8 cellular contexts compared by ENCODE assay signal in genomic region chr4:151408630-151409469, GRCh38. TPM values are rescaled to one million over a fixed set of nuclear protein-coding genes. Genes with fewer than 3 reads are reported as not detected.
DNase-seq lines count a peak whose midpoint lies in the region; ATAC-seq and TF ChIP-seq lines count a peak whose summit lies in the region.

TSS of gene FHIP1A (plus strand) at chr4:151409176. CDS start at chr4:151566260, 157,084 bp downstream.

- DNase-seq in NCI-H187 (lab: John Stamatoyannopoulos, UW) (peak; percentile 25 to 81), NCI-H187 treated with DMSO at 0.1 percent for 48 hours (lab: John Stamatoyannopoulos, UW) (no peak), NCI-H1930 (lab: John Stamatoyannopoulos, UW) (peak; percentile 67 to 87), chondrocyte (ENCODE audit: low spot score) (peak; percentile 90), left colon (peak; percentile 88 to 92)
- peak; percentile 68 for DNase-seq in activated CD4-positive, CD25-positive, alpha-beta regulatory T cell treated with anti-CD3 and anti-CD28 coated beads, Interleukin-2, amount 50 U/mL, for 72 hours
- peak; percentile 86 for DNase-seq in stimulated activated CD4-positive, alpha-beta T cell treated with anti-CD3 and anti-CD28 coated beads, Interleukin-2, amount 100 ng/mL, for 4 hours (ENCODE audit: low read depth)

- peak within 1 kb of the TSS; percentile 84 for H3K27ac Mint-ChIP-seq in chondrocyte (ENCODE audit: unreplicated experiment)

- H3K27me3 Mint-ChIP-seq in chondrocyte (ENCODE audit: low read depth) = no peaks in the 10 kb centered on the region

- H3K9me3 Mint-ChIP-seq in chondrocyte (ENCODE audit: low read depth) = no peaks in the 10 kb centered on the region

- ATAC-seq in HG02840 (IDR thresholded peaks at IDR 0.05; ENCODE audit: low FRiP score, unreplicated experiment) (peak; percentile 88), left colon (peak; percentile 83)

- no peaks in the 10 kb centered on the region for H3K36me3 Mint-ChIP-seq in chondrocyte (ENCODE audit: low read depth)

- peaks cover 16% of the 10 kb centered on the region for H3K4me1 Mint-ChIP-seq in chondrocyte (ENCODE audit: low read depth)

- intact Hi-C loops in left colon (cut with DNase I, micrococcal nuclease) = no loop called here

- TF ChIP-seq CTCF in chondrocyte (IDR thresholded peaks at IDR 0.05) = peak; percentile 50

- H3K4me3 Mint-ChIP-seq in chondrocyte (ENCODE audit: unreplicated experiment) = peak within 1 kb of the TSS; percentile 93

RNA-seq across cellular contexts. Expression of gene FHIP1A, which starts in this region (rescaled TPM):
- 1.7 to 4.8 TPM (median 1.8 TPM) in 3 replicates for total RNA-seq in chondrocyte
- total RNA-seq in left colon = 10 to 100 TPM; 32.1 to 33.6 TPM
